ENCODE assay signal across 36 cellular contexts in the genomic region with DNA sequence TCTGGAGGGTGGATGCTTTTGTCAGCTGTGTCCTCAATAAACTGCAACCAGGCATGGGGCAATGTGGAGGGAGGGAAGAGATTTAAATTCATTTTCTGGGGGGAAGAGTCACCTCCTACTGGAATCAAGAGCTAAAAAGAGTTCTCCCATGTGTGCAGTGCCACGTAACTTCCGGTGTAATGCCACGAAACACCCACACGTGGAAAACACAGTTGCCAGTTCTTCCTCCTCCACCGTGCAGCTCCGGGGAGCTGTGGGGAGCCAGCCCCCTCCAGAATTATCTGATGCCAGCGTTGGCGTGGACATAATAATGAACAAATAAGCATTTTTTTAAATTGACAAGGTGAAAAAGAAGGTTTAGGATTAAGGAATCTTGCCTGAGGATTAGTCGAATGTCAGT. TPM values are rescaled to one million over a fixed set of nuclear protein-coding genes. Genes with fewer than 3 reads are reported as not detected.
"Had no signal": no experiment of that assay in that cellular context is flagged by ENCODE, and none has a peak within 500 bp of the region (broad histone marks: within the 10 kb centered on the region; RNA-seq: fewer than 3 reads in every experiment).

No MANE protein-coding gene starts in this region.

- H3K9me3 ChIP-seq: ascending aorta, colonic mucosa, esophagus squamous epithelium, gastroesophageal sphincter had no signal

- H3K36me3 ChIP-seq: ascending aorta, breast epithelium, cardiac muscle cell, colonic mucosa, esophagus squamous epithelium, gastroesophageal sphincter had no signal

- H3K4me3 Mint-ChIP-seq: activated CD4-positive, alpha-beta memory T cell treated with anti-CD3 and anti-CD28 coated beads, Interleukin-2, amount 10 ng/mL, durations not matched to agents 7 days and 5 days; activated CD4-positive, alpha-beta T cell treated with anti-CD3 and anti-CD28 coated beads, Interleukin-2, amount 10 ng/mL, durations not matched to agents 7 days and 5 days; activated naive CD4-positive, alpha-beta T cell treated with anti-CD3 and anti-CD28 coated beads, Interleukin-2, amount 10 ng/mL, durations not matched to agents 7 days and 5 days; activated naive CD8-positive, alpha-beta T cell treated with anti-CD3 and anti-CD28 coated beads, Interleukin-2, amount 10 ng/mL, durations not matched to agents 7 days and 5 days; activated T-cell treated with anti-CD3 and anti-CD28 coated beads, Interleukin-2, amount 50 U/mL, for 24 hours; activated T-cell treated with anti-CD3 and anti-CD28 coated beads, Interleukin-2, amount 50 U/mL, for 72 hours; dendritic cell treated with granulocyte-macrophage colony-stimulating factor and Interleukin-4, amounts not matched to agents 40 ng/mL and 50 ng/mL, for 4 days; effector memory CD8-positive, alpha-beta T cell; T-helper 17 cell; T-helper 2 cell treated with Interferon-gamma antibody and Interleukin-4, amounts not matched to agents 5 μg/mL and 100 μg/mL, for 36 hours; WTC11 had no signal

- H3K27ac ChIP-seq: ascending aorta, breast epithelium, cardiac muscle cell, colonic mucosa, epithelial cell of prostate, esophagus squamous epithelium, gastroesophageal sphincter, VCaP had no signal

- ATAC-seq: activated naive CD4-positive, alpha-beta T cell treated with anti-CD3 and anti-CD28 coated beads, Interleukin-2, amount 50 U/mL, for 72 hours; activated T-cell treated with anti-CD3 and anti-CD28 coated beads, Interleukin-2, amount 50 U/mL, for 72 hours; effector memory CD8-positive, alpha-beta T cell; gastroesophageal sphincter; T-helper 17 cell; WTC11 had no signal

- H3K27me3 ChIP-seq: ascending aorta, cardiac muscle cell, colonic mucosa had no signal

- DNase-seq: activated CD4-positive, alpha-beta memory T cell treated with anti-CD3 and anti-CD28 coated beads, Interleukin-2, amount 10 ng/mL, durations not matched to agents 7 days and 5 days; activated CD4-positive, alpha-beta T cell treated with anti-CD3 and anti-CD28 coated beads for 1 hour; activated CD4-positive, alpha-beta T cell treated with anti-CD3 and anti-CD28 coated beads for 4 hours; activated CD4-positive, alpha-beta T cell treated with anti-CD3 and anti-CD28 coated beads, Interleukin-2, amount 10 ng/mL, durations not matched to agents 7 days and 5 days; activated CD4-positive, alpha-beta T cell treated with anti-CD3 and anti-CD28 coated beads, Interleukin-2, amount 50 U/mL, for 4 hours; activated CD8-positive, alpha-beta memory T cell treated with anti-CD3 and anti-CD28 coated beads, Interleukin-2, amount 50 U/mL, for 48 hours; activated gamma-delta T cell; activated naive CD4-positive, alpha-beta T cell; activated naive CD4-positive, alpha-beta T cell treated with anti-CD3 and anti-CD28 coated beads, Interleukin-2, amount 10 ng/mL, durations not matched to agents 7 days and 5 days; activated naive CD8-positive, alpha-beta T cell treated with anti-CD3 and anti-CD28 coated beads, Interleukin-2, amount 10 ng/mL, durations not matched to agents 7 days and 5 days; activated T-cell treated with anti-CD3 and anti-CD28 coated beads for 4 hours; activated T-cell treated with anti-CD3 and anti-CD28 coated beads, Interleukin-2, amount 50 U/mL, for 24 hours; activated T-cell treated with anti-CD3 and anti-CD28 coated beads, Interleukin-2, amount 50 U/mL, for 72 hours; central memory CD4-positive, alpha-beta T cell; cerebellar nuclear complex; colonic mucosa; effector memory CD8-positive, alpha-beta T cell; esophagus squamous epithelium; foreskin melanocyte; T-helper 1 cell; T-helper 17 cell; T1000 had no signal

- H3K4me1 ChIP-seq: ascending aorta, breast epithelium, colonic mucosa, esophagus squamous epithelium, gastroesophageal sphincter had no signal

- H3K4me1 Mint-ChIP-seq: activated CD4-positive, alpha-beta memory T cell treated with anti-CD3 and anti-CD28 coated beads, Interleukin-2, amount 10 ng/mL, durations not matched to agents 7 days and 5 days; activated CD4-positive, alpha-beta T cell treated with anti-CD3 and anti-CD28 coated beads, Interleukin-2, amount 10 ng/mL, durations not matched to agents 7 days and 5 days; activated naive CD4-positive, alpha-beta T cell treated with anti-CD3 and anti-CD28 coated beads, Interleukin-2, amount 10 ng/mL, durations not matched to agents 7 days and 5 days; activated naive CD8-positive, alpha-beta T cell treated with anti-CD3 and anti-CD28 coated beads, Interleukin-2, amount 10 ng/mL, durations not matched to agents 7 days and 5 days; T-helper 17 cell had no signal

- H3K27ac Mint-ChIP-seq: activated CD4-positive, alpha-beta memory T cell treated with anti-CD3 and anti-CD28 coated beads, Interleukin-2, amount 10 ng/mL, durations not matched to agents 7 days and 5 days; activated CD4-positive, alpha-beta T cell treated with anti-CD3 and anti-CD28 coated beads, Interleukin-2, amount 10 ng/mL, durations not matched to agents 7 days and 5 days; activated naive CD4-positive, alpha-beta T cell treated with anti-CD3 and anti-CD28 coated beads, Interleukin-2, amount 10 ng/mL, durations not matched to agents 7 days and 5 days; activated naive CD4-positive, alpha-beta T cell treated with anti-CD3 and anti-CD28 coated beads, Interleukin-2, amount 50 U/mL, for 72 hours; activated naive CD8-positive, alpha-beta T cell treated with anti-CD3 and anti-CD28 coated beads, Interleukin-2, amount 10 ng/mL, durations not matched to agents 7 days and 5 days; activated T-cell treated with anti-CD3 and anti-CD28 coated beads, Interleukin-2, amount 50 U/mL, for 24 hours; activated T-cell treated with anti-CD3 and anti-CD28 coated beads, Interleukin-2, amount 50 U/mL, for 72 hours; dendritic cell treated with granulocyte-macrophage colony-stimulating factor and Interleukin-4, amounts not matched to agents 40 ng/mL and 50 ng/mL, for 4 days; effector memory CD8-positive, alpha-beta T cell; T-helper 17 cell; T-helper 2 cell treated with Interferon-gamma antibody and Interleukin-4, amounts not matched to agents 5 μg/mL and 100 μg/mL, for 36 hours; WTC11 had no signal

- H3K4me3 ChIP-seq: ascending aorta, breast epithelium, cardiac muscle cell, colonic mucosa, dorsolateral prefrontal cortex, esophagus squamous epithelium, gastroesophageal sphincter had no signal

- H3K27me3 Mint-ChIP-seq: activated CD4-positive, alpha-beta T cell treated with anti-CD3 and anti-CD28 coated beads, Interleukin-2, amount 10 ng/mL, durations not matched to agents 7 days and 5 days; dendritic cell treated with granulocyte-macrophage colony-stimulating factor and Interleukin-4, amounts not matched to agents 40 ng/mL and 50 ng/mL, for 4 days had no signal

- H3K9me3 Mint-ChIP-seq: activated CD4-positive, alpha-beta memory T cell treated with anti-CD3 and anti-CD28 coated beads, Interleukin-2, amount 10 ng/mL, durations not matched to agents 7 days and 5 days; activated CD4-positive, alpha-beta T cell treated with anti-CD3 and anti-CD28 coated beads, Interleukin-2, amount 10 ng/mL, durations not matched to agents 7 days and 5 days; activated naive CD4-positive, alpha-beta T cell treated with anti-CD3 and anti-CD28 coated beads, Interleukin-2, amount 10 ng/mL, durations not matched to agents 7 days and 5 days; activated naive CD4-positive, alpha-beta T cell treated with anti-CD3 and anti-CD28 coated beads, Interleukin-2, amount 50 U/mL, for 72 hours; activated naive CD8-positive, alpha-beta T cell treated with anti-CD3 and anti-CD28 coated beads, Interleukin-2, amount 10 ng/mL, durations not matched to agents 7 days and 5 days; activated T-cell treated with anti-CD3 and anti-CD28 coated beads, Interleukin-2, amount 50 U/mL, for 24 hours; activated T-cell treated with anti-CD3 and anti-CD28 coated beads, Interleukin-2, amount 50 U/mL, for 72 hours; dendritic cell treated with granulocyte-macrophage colony-stimulating factor and Interleukin-4, amounts not matched to agents 40 ng/mL and 50 ng/mL, for 4 days; effector memory CD8-positive, alpha-beta T cell; T-helper 2 cell treated with Interferon-gamma antibody and Interleukin-4, amounts not matched to agents 5 μg/mL and 100 μg/mL, for 36 hours had no signal

RNA-seq across cellular contexts. Expression of a gene that starts 38.2 kb away (rescaled TPM):
- total RNA-seq: activated CD4-positive, alpha-beta T cell treated with anti-CD3 and anti-CD28 coated beads, Interleukin-2, amount 10 ng/mL, durations not matched to agents 7 days and 5 days; activated naive CD4-positive, alpha-beta T cell treated with anti-CD3 and anti-CD28 coated beads, Interleukin-2, amount 50 U/mL, for 72 hours; activated naive CD8-positive, alpha-beta T cell treated with anti-CD3 and anti-CD28 coated beads, Interleukin-2, amount 10 ng/mL, durations not matched to agents 7 days and 5 days; fibroblast of lung; fibroblast of villous mesenchyme; glomerular endothelial cell had no signal
